Comparison of ENCODE assay signal across 8 cellular contexts in genomic region chr22:39172265-39173049, GRCh38. TPM values are rescaled to one million over a fixed set of nuclear protein-coding genes. Genes with fewer than 3 reads are reported as not detected.
A peak's percentile ranks its signal among the peaks of the same experiment; 100 is the strongest.
DNase-seq lines count a peak whose midpoint lies in the region; ATAC-seq, FAIRE-seq and TF ChIP-seq lines count a peak whose summit lies in the region.
"Not testable (repeated sequence)": the region's sequence is repeated elsewhere in the genome, so short reads cannot be mapped to it uniquely, and the experiment has no call there.

No MANE protein-coding gene starts in this region.

- CTCF ChIA-PET in OCI-LY7 (lab: Charles Lee; ENCODE audit: unreplicated experiment): not testable (repeated sequence)
- CTCF ChIA-PET in activated CD4-positive, alpha-beta memory T cell treated with anti-CD3 and anti-CD28 coated beads, Interleukin-2, amount 10 ng/mL, durations not matched to agents 7 days and 5 days (lab: Charles Lee): interaction anchor here (1.9 to 7.0 kb wide), 2 partner anchors 138 to 145 kb away, joined by 7 to 115 read pairs; partner anchors contain the start of gene RPL3

- H3K36me3 Mint-ChIP-seq in activated CD4-positive, alpha-beta memory T cell treated with anti-CD3 and anti-CD28 coated beads, Interleukin-2, amount 10 ng/mL, durations not matched to agents 7 days and 5 days (ENCODE audit: low read depth); naive B cell: not testable (repeated sequence)
- peaks cover 17% of the 10 kb centered on the region for H3K36me3 Mint-ChIP-seq in effector memory CD8-positive, alpha-beta T cell (ENCODE audit: insufficient read depth)

- H3K27me3 ChIP-seq in iPS-20b (ENCODE audit: insufficient read depth, low read length); upper lobe of left lung: not testable (repeated sequence)

- H3K27ac ChIP-seq in OCI-LY7 (ENCODE audit: low read depth, low read length, poor library complexity, severe bottlenecking): peak overlapping the region; percentile 91
- not testable (repeated sequence) for H3K27ac ChIP-seq in iPS-20b (ENCODE audit: low read length)
- H3K27ac ChIP-seq in upper lobe of left lung: peak overlapping the region; percentile 84 to 93 (median 88)

- not testable (repeated sequence) for ATAC-seq in effector memory CD8-positive, alpha-beta T cell (replicated peaks); naive B cell (ENCODE audit: low read depth in 2 of 2); upper lobe of left lung (ENCODE audit: low FRiP score in 2 of 2)

- POLR2A ChIA-PET in OCI-LY7 (lab: Charles Lee): interaction anchor here (0.7 to 2.9 kb wide), 2 partner anchors 120 to 147 kb away, joined by 4 to 11 read pairs; partner anchors contain the start of gene RPL3
- POLR2A ChIA-PET in activated CD4-positive, alpha-beta memory T cell treated with anti-CD3 and anti-CD28 coated beads, Interleukin-2, amount 10 ng/mL, durations not matched to agents 7 days and 5 days (lab: Charles Lee): interaction anchor here (9.8 kb wide), 1 partner anchor 145 kb away, joined by 134 read pairs; the partner anchor contains the start of gene RPL3

- not testable (repeated sequence) for H3K9me2 ChIP-seq in OCI-LY7 (ENCODE audit: insufficient read depth, low read length)

- H3K9ac ChIP-seq in iPS-20b (ENCODE audit: low read depth, low read length): peak overlapping the region; percentile 20; the same call in 1 of the 2 replicates

- H3K4me3 ChIP-seq in OCI-LY7 (ENCODE audit: low read depth, low read length, poor library complexity, severe bottlenecking); iPS-20b (ENCODE audit: low read length); upper lobe of left lung: not testable (repeated sequence)

- FAIRE-seq in G401.6 (lab: Jason Lieb, UNC): peak; percentile 79

- TF ChIP-seq CTCF in OCI-LY7 (conservative IDR thresholded peaks at IDR 0.05; ENCODE audit: low read length); upper lobe of left lung (IDR thresholded peaks at IDR 0.05): not testable (repeated sequence)

- H3K9me3 ChIP-seq in OCI-LY7 (ENCODE audit: low read length); iPS-20b (ENCODE audit: insufficient read depth, low read depth, low read length); upper lobe of left lung: not testable (repeated sequence)

- intact Hi-C loops in OCI-LY7 (cut with micrococcal nuclease; ENCODE audit: unreplicated experiment): not testable (repeated sequence)

- H3K79me2 ChIP-seq in OCI-LY7 (ENCODE audit: insufficient read depth, low read depth, low read length): not testable (repeated sequence)

- H2AFZ ChIP-seq in OCI-LY7 (ENCODE audit: low read length): peak overlapping the region; percentile 85; the same call in 1 of the 2 replicates

- peak overlapping the region; percentile 44 for H3K27ac Mint-ChIP-seq in activated CD4-positive, alpha-beta memory T cell treated with anti-CD3 and anti-CD28 coated beads, Interleukin-2, amount 10 ng/mL, durations not matched to agents 7 days and 5 days
- peak overlapping the region; percentile 98 to 99 for H3K27ac Mint-ChIP-seq in effector memory CD8-positive, alpha-beta T cell
- peak overlapping the region; percentile 69 to 97 (median 91) for H3K27ac Mint-ChIP-seq in naive B cell

- H4K20me1 ChIP-seq in OCI-LY7 (ENCODE audit: insufficient read depth, low read length): not testable (repeated sequence)

- H3K4me1 ChIP-seq in OCI-LY7 (ENCODE audit: insufficient read depth, low read length, poor library complexity, severe bottlenecking): peaks cover 67% of the 10 kb centered on the region
- peaks cover 38% of the 10 kb centered on the region for H3K4me1 ChIP-seq in iPS-20b (ENCODE audit: insufficient read depth, low read length)
- H3K4me1 ChIP-seq in upper lobe of left lung: peaks cover 59 to 69% (median 62%) of the 10 kb centered on the region in 4 donors

- H3K4me1 Mint-ChIP-seq in activated CD4-positive, alpha-beta memory T cell treated with anti-CD3 and anti-CD28 coated beads, Interleukin-2, amount 10 ng/mL, durations not matched to agents 7 days and 5 days: peaks cover 40% of the 10 kb centered on the region
- H3K4me1 Mint-ChIP-seq in effector memory CD8-positive, alpha-beta T cell (ENCODE audit: low read depth in 2 of 2): peaks cover 52 to 53% of the 10 kb centered on the region in 2 donors
- peaks cover 33 to 44% (median 40%) of the 10 kb centered on the region in 3 donors for H3K4me1 Mint-ChIP-seq in naive B cell

- not testable (repeated sequence) for H3K9me3 Mint-ChIP-seq in activated CD4-positive, alpha-beta memory T cell treated with anti-CD3 and anti-CD28 coated beads, Interleukin-2, amount 10 ng/mL, durations not matched to agents 7 days and 5 days; effector memory CD8-positive, alpha-beta T cell; naive B cell

- peak overlapping the region; percentile 74 for H3K4me2 ChIP-seq in OCI-LY7 (ENCODE audit: low read length)

- TF ChIP-seq EP300 in upper lobe of left lung (IDR thresholded peaks at IDR 0.05): not testable (repeated sequence)

- H3K36me3 ChIP-seq in OCI-LY7 (ENCODE audit: insufficient read depth, low read length); iPS-20b (ENCODE audit: insufficient read depth, low read depth, low read length); upper lobe of left lung: not testable (repeated sequence)

- H3K27me3 Mint-ChIP-seq in activated CD4-positive, alpha-beta memory T cell treated with anti-CD3 and anti-CD28 coated beads, Interleukin-2, amount 10 ng/mL, durations not matched to agents 7 days and 5 days: peaks cover 22% of the 10 kb centered on the region
- H3K27me3 Mint-ChIP-seq in effector memory CD8-positive, alpha-beta T cell: peaks cover 9 to 12% of the 10 kb centered on the region in 2 donors
- not testable (repeated sequence) for H3K27me3 Mint-ChIP-seq in naive B cell

- not testable (repeated sequence) for BruUV-seq in OCI-LY7 (replicated peaks; lab: Mats Ljungman, UMichigan)

- not testable (repeated sequence) for TF ChIP-seq POLR2A in upper lobe of left lung (IDR thresholded peaks at IDR 0.05)

- H3K4me3 Mint-ChIP-seq in activated CD4-positive, alpha-beta memory T cell treated with anti-CD3 and anti-CD28 coated beads, Interleukin-2, amount 10 ng/mL, durations not matched to agents 7 days and 5 days: not testable (repeated sequence)
- peak overlapping the region; percentile 76 to 80 for H3K4me3 Mint-ChIP-seq in effector memory CD8-positive, alpha-beta T cell
- H3K4me3 Mint-ChIP-seq in naive B cell: peak overlapping the region in 4 of 8 donors; percentile 53 to 70 (median 62)

- WGBS in upper lobe of left lung, 2 donors: 88 to 89% methylated on average over 10 to 11 of the region's 11 CpGs

- not testable (repeated sequence) for DNase-seq in OCI-LY7 (ENCODE audit: low spot score); activated CD4-positive, alpha-beta memory T cell treated with anti-CD3 and anti-CD28 coated beads, Interleukin-2, amount 10 ng/mL, durations not matched to agents 7 days and 5 days; effector memory CD8-positive, alpha-beta T cell; naive B cell; upper lobe of left lung
- DNase-seq in renal cortical epithelial cell (ENCODE audit: low read depth): peak; percentile 62

RNA-seq across cellular contexts. Expression of gene CBX7, which starts 20.0 kb away (rescaled TPM):
- total RNA-seq in OCI-LY7 (2014; rRNA removed; shearing (Covaris generic)): 7.3 and 11.9 TPM in 2 replicates
- total RNA-seq in OCI-LY7 (2022): 19.6 and 31.5 TPM in 2 replicates
- total RNA-seq in activated CD4-positive, alpha-beta memory T cell treated with anti-CD3 and anti-CD28 coated beads, Interleukin-2, amount 10 ng/mL, durations not matched to agents 7 days and 5 days: 10 to 100 TPM; 24.9 to 25.0 TPM
- 10 to 100 TPM in 5 of 6 donors, 1 to 10 TPM in 1; 9.9 to 38.5 (median 21.7) TPM for polyA plus RNA-seq in naive B cell (ENCODE audit: low read depth in 6 of 6)
- total RNA-seq in renal cortical epithelial cell: 1.7 and 5.7 TPM in 2 replicates
- 100 to 1,000 TPM in 1 of 6 donors, 10 to 100 TPM in 5; 51.5 to 145 (median 60.6) TPM for total RNA-seq in upper lobe of left lung

Comparison
In these comparisons a context has a peak if more than half of its experiments do, and no peak if none do; other contexts are left out.
1. H3K27ac Mint-ChIP-seq: peak in every context shown above with its lines; median percentile 98 in effector memory CD8-positive, alpha-beta T cell; 91 in naive B cell; 44 in activated CD4-positive, alpha-beta memory T cell treated with anti-CD3 and anti-CD28 coated beads, Interleukin-2, amount 10 ng/mL, durations not matched to agents 7 days and 5 days.